ENCODE assay signal across 16 cellular contexts in genomic region chr14:99240512-99241313, GRCh38. TPM values are rescaled to one million over a fixed set of nuclear protein-coding genes. Genes with fewer than 3 reads are reported as not detected.
DNase-seq lines count a peak whose midpoint lies in the region; ATAC-seq lines count a peak whose summit lies in the region.
"Had no signal": no experiment of that assay in that cellular context is flagged by ENCODE, and none has a peak within 500 bp of the region (broad histone marks: within the 10 kb centered on the region; RNA-seq: fewer than 3 reads in every experiment).

No MANE protein-coding gene starts in this region.

- intact Hi-C loops in activated naive CD4-positive, alpha-beta T cell treated with anti-CD3 and anti-CD28 coated beads for 36 hours (cut with micrococcal nuclease) = no loop called here

- CTCF ChIA-PET in activated naive CD4-positive, alpha-beta T cell treated with anti-CD3 and anti-CD28 coated beads for 36 hours (lab: Charles Lee) = interaction anchor here (0.7 to 5.5 kb wide), 8 partner anchors 10 to 1068 kb away, joined by 3 to 44 read pairs (median 7); partner anchors contain the start of gene BCL11B
- CTCF ChIA-PET in activated CD8-positive, alpha-beta T cell treated with anti-CD3 and anti-CD28 coated beads, Interleukin-2, amount 10 ng/mL, durations not matched to agents 7 days and 5 days (lab: Charles Lee) = interaction anchor here (0.8 to 20.3 kb wide), 8 partner anchors 10 to 27 kb away, joined by 3 to 373 read pairs (median 4); partner anchors contain the start of gene BCL11B

- H3K27me3 ChIP-seq in thymus (ENCODE audit: control insufficient read depth, insufficient read depth) = no peaks in the 10 kb centered on the region

- 79% methylated on average over 23 of the region's 23 CpGs for WGBS in thymus

- POLR2A ChIA-PET in activated CD8-positive, alpha-beta T cell treated with anti-CD3 and anti-CD28 coated beads, Interleukin-2, amount 10 ng/mL, durations not matched to agents 7 days and 5 days (lab: Charles Lee) = interaction anchor here (1.0 to 28.3 kb wide), 5 partner anchors 8 to 25 kb away, joined by 3 to 767 read pairs (median 30); partner anchors contain the start of gene BCL11B

- H3K27me3 Mint-ChIP-seq in activated naive CD4-positive, alpha-beta T cell treated with anti-CD3 and anti-CD28 coated beads for 36 hours (ENCODE audit: low read depth) = no peaks in the 10 kb centered on the region
- no peaks in the 10 kb centered on the region for H3K27me3 Mint-ChIP-seq in activated CD8-positive, alpha-beta T cell treated with anti-CD3 and anti-CD28 coated beads, Interleukin-2, amount 10 ng/mL, durations not matched to agents 7 days and 5 days (ENCODE audit: low read depth)

- H3K4me3 ChIP-seq in iPS-18c (ENCODE audit: insufficient read depth, low read depth, low read length) = peak overlapping the region; percentile 6; the same call in 1 of the 2 replicates
- no peak overlapping the region for H3K4me3 ChIP-seq in thymus (ENCODE audit: low read length)
- H3K4me3 ChIP-seq: coronary artery, esophagus muscularis mucosa, tibial artery had no signal

- no peak for DNase-seq in activated naive CD4-positive, alpha-beta T cell treated with anti-CD3 and anti-CD28 coated beads for 36 hours
- no peak for DNase-seq in activated naive CD4-positive, alpha-beta T cell (lab: John Stamatoyannopoulos, UW)
- peak; percentile 53 for DNase-seq in activated CD8-positive, alpha-beta T cell treated with anti-CD3 and anti-CD28 coated beads, Interleukin-2, amount 10 ng/mL, durations not matched to agents 7 days and 5 days
- no peak for DNase-seq in anterior cingulate cortex (lab: John Stamatoyannopoulos, UW)
- DNase-seq in stimulated activated CD8-positive, alpha-beta memory T cell treated with anti-CD3 and anti-CD28 coated beads, Interleukin-4, amount 100 ng/mL, for 48 hours = no peak
- DNase-seq: amniotic stem cell, DMS 273 treated with DMSO at 0.1 percent for 48 hours, heart right ventricle, NCI-H345, SIG-M5, tibial artery had no signal

- H3K36me3 Mint-ChIP-seq in activated naive CD4-positive, alpha-beta T cell treated with anti-CD3 and anti-CD28 coated beads for 36 hours (ENCODE audit: low read depth) = peaks cover 46% of the 10 kb centered on the region
- H3K36me3 Mint-ChIP-seq in activated CD8-positive, alpha-beta T cell treated with anti-CD3 and anti-CD28 coated beads, Interleukin-2, amount 10 ng/mL, durations not matched to agents 7 days and 5 days (ENCODE audit: low read depth) = peaks cover 88% of the 10 kb centered on the region

- peaks cover 51% of the 10 kb centered on the region for H3K36me3 ChIP-seq in thymus (ENCODE audit: control insufficient read depth, insufficient read depth)
- H3K36me3 ChIP-seq: esophagus muscularis mucosa, heart right ventricle, tibial artery had no signal

- no peaks in the 10 kb centered on the region for H3K9me3 Mint-ChIP-seq in activated naive CD4-positive, alpha-beta T cell treated with anti-CD3 and anti-CD28 coated beads for 36 hours
- H3K9me3 Mint-ChIP-seq in activated CD8-positive, alpha-beta T cell treated with anti-CD3 and anti-CD28 coated beads, Interleukin-2, amount 10 ng/mL, durations not matched to agents 7 days and 5 days (ENCODE audit: insufficient read depth) = no peaks in the 10 kb centered on the region

- peaks cover 82% of the 10 kb centered on the region for H3K4me1 Mint-ChIP-seq in activated naive CD4-positive, alpha-beta T cell treated with anti-CD3 and anti-CD28 coated beads for 36 hours (ENCODE audit: low read depth)
- H3K4me1 Mint-ChIP-seq in activated CD8-positive, alpha-beta T cell treated with anti-CD3 and anti-CD28 coated beads, Interleukin-2, amount 10 ng/mL, durations not matched to agents 7 days and 5 days (ENCODE audit: low read depth) = peaks cover 91% of the 10 kb centered on the region

- no peaks in the 10 kb centered on the region for H3K9me3 ChIP-seq in iPS-18c (ENCODE audit: control insufficient read depth, insufficient read depth, low read length)
- H3K9me3 ChIP-seq in thymus (ENCODE audit: control insufficient read depth) = no peaks in the 10 kb centered on the region

- peaks cover 19% of the 10 kb centered on the region for H3K4me1 ChIP-seq in thymus (ENCODE audit: control insufficient read depth, insufficient read depth, low read length)
- H3K4me1 ChIP-seq: heart right ventricle had no signal

- H3K27ac Mint-ChIP-seq in activated naive CD4-positive, alpha-beta T cell treated with anti-CD3 and anti-CD28 coated beads for 36 hours = peak overlapping the region; percentile 93
- peak overlapping the region; percentile 88 for H3K27ac Mint-ChIP-seq in activated CD8-positive, alpha-beta T cell treated with anti-CD3 and anti-CD28 coated beads, Interleukin-2, amount 10 ng/mL, durations not matched to agents 7 days and 5 days

- ATAC-seq in activated CD8-positive, alpha-beta T cell treated with anti-CD3 and anti-CD28 coated beads, Interleukin-2, amount 10 ng/mL, durations not matched to agents 7 days and 5 days = peak; percentile 22
- no peak for ATAC-seq in HG02678 (IDR thresholded peaks at IDR 0.05; ENCODE audit: unreplicated experiment)
- ATAC-seq: heart right ventricle had no signal

- peak overlapping the region; percentile 83 for H3K27ac ChIP-seq in thymus (ENCODE audit: low read depth)
- H3K27ac ChIP-seq: coronary artery, esophagus muscularis mucosa, tibial artery had no signal

- H3K4me3 Mint-ChIP-seq in activated naive CD4-positive, alpha-beta T cell treated with anti-CD3 and anti-CD28 coated beads for 36 hours = peak overlapping the region; percentile 77
- H3K4me3 Mint-ChIP-seq in activated CD8-positive, alpha-beta T cell treated with anti-CD3 and anti-CD28 coated beads, Interleukin-2, amount 10 ng/mL, durations not matched to agents 7 days and 5 days = peak overlapping the region; percentile 73

RNA-seq across cellular contexts. Expression of gene BCL11B, which starts 31.3 kb away (rescaled TPM):
- 10 to 100 TPM; 71.7 to 71.9 TPM for total RNA-seq in activated naive CD4-positive, alpha-beta T cell treated with anti-CD3 and anti-CD28 coated beads for 36 hours
- 10 to 100 TPM; 68.6 to 70.6 TPM for total RNA-seq in activated CD8-positive, alpha-beta T cell treated with anti-CD3 and anti-CD28 coated beads, Interleukin-2, amount 10 ng/mL, durations not matched to agents 7 days and 5 days
- polyA plus RNA-seq in thymus = 15.1 TPM
